Comparison of ENCODE assay signal across 13 cellular contexts in genomic region chr16:704552-705380, GRCh38. TPM values are rescaled to one million over a fixed set of nuclear protein-coding genes. Genes with fewer than 3 reads are reported as not detected.
A peak's percentile ranks its signal among the peaks of the same experiment; 100 is the strongest.
DNase-seq lines count a peak whose midpoint lies in the region; ATAC-seq and TF ChIP-seq lines count a peak whose summit lies in the region.
"Had no signal": no experiment of that assay in that cellular context is flagged by ENCODE, and none has a peak within 500 bp of the region (broad histone marks: within the 10 kb centered on the region; RNA-seq: fewer than 3 reads in every experiment).

No MANE protein-coding gene starts in this region.

- peaks cover 9% of the 10 kb centered on the region for H3K4me1 ChIP-seq in BE2C

- H3K4me3 ChIP-seq in BE2C (ENCODE audit: low read depth, low read length) (peak overlapping the region; percentile 72), LNCaP clone FGC (ENCODE audit: low read depth, low read length) (peak overlapping the region; percentile 55), dorsolateral prefrontal cortex (peak overlapping the region; percentile 31 to 78 (median 64))
- H3K4me3 ChIP-seq: gastrocnemius medialis had no signal

- no peak for ATAC-seq in GM19467 (IDR thresholded peaks at IDR 0.05; ENCODE audit: unreplicated experiment)
- no peak for ATAC-seq in GM18873 (IDR thresholded peaks at IDR 0.05; ENCODE audit: low FRiP score, unreplicated experiment)
- ATAC-seq: gastrocnemius medialis, left lobe of liver had no signal

- intact Hi-C loops in dorsolateral prefrontal cortex (cut with DNase I): no loop called here

- TF ChIP-seq CTCF in BE2C (IDR thresholded peaks at IDR 0.05; ENCODE audit: low read depth, low read length) (no peak), LNCaP clone FGC (IDR thresholded peaks at IDR 0.05; ENCODE audit: control insufficient read depth, extremely low read depth, insufficient read depth) (no peak), dorsolateral prefrontal cortex (IDR thresholded peaks at IDR 0.05 in 54 of 56, conservative IDR thresholded peaks at IDR 0.05 in 2 of 56; ENCODE audit: low read depth in 1 of 56, partially characterized antibody in 56 of 56) (no peak)

- H3K9me3 ChIP-seq in BE2C: no peaks in the 10 kb centered on the region
- H3K9me3 ChIP-seq: gastrocnemius medialis had no signal

- no peak for DNase-seq in BE2C
- DNase-seq in LNCaP clone FGC (ENCODE audit: low read depth): no peak
- DNase-seq in dorsolateral prefrontal cortex: peak in 1 of 10 donors; percentile 76
- no peak for DNase-seq in activated CD8-positive, alpha-beta memory T cell treated with anti-CD3 and anti-CD28 coated beads for 24 hours
- DNase-seq: activated CD4-positive, alpha-beta memory T cell treated with anti-CD3 and anti-CD28 coated beads for 36 hours; activated naive CD4-positive, alpha-beta T cell treated with anti-CD3 and anti-CD28 coated beads for 36 hours; cortex of kidney; gastrocnemius medialis; NCI-H510A treated with DMSO at 0.1 percent for 48 hours had no signal

- peaks cover 9% of the 10 kb centered on the region for H3K36me3 ChIP-seq in BE2C
- H3K36me3 ChIP-seq: gastrocnemius medialis had no signal

- H3K27ac ChIP-seq in dorsolateral prefrontal cortex: peak overlapping the region in 53 of 59 donors; percentile 19 to 94 (median 74)
- H3K27ac ChIP-seq: gastrocnemius medialis had no signal

- no peaks in the 10 kb centered on the region for H3K27me3 ChIP-seq in BE2C
- peaks cover 0 to 86% (median 16%) of the 10 kb centered on the region in 45 donors for H3K27me3 ChIP-seq in dorsolateral prefrontal cortex

RNA-seq across cellular contexts. Expression of gene FBXL16, which starts 0.8 kb away (rescaled TPM):
- polyA plus RNA-seq in BE2C (2012; ENCODE audit: insufficient read depth, insufficient read length, low read depth): 94.6 TPM
- 100 to 1,000 TPM; 121 to 658 (median 421) TPM for total RNA-seq in dorsolateral prefrontal cortex
- total RNA-seq: gastrocnemius medialis, LHCN-M2 had no signal

RNA-seq across cellular contexts. Expression of gene METRN, which starts 10.2 kb away (rescaled TPM):
- 294 TPM for polyA plus RNA-seq in BE2C (2012; ENCODE audit: insufficient read depth, insufficient read length, low read depth)
- total RNA-seq in dorsolateral prefrontal cortex: 100 to 1,000 TPM in 119 of 120 experiments, 10 to 100 TPM in 1; 84.0 to 448 (median 154) TPM

RNA-seq across cellular contexts. Expression of gene WDR24, which starts 14.6 kb away (rescaled TPM):
- polyA plus RNA-seq in BE2C (2012; ENCODE audit: insufficient read depth, insufficient read length, low read depth): 67.0 TPM
- 10 to 100 TPM; 12.4 to 22.0 (median 17.5) TPM for total RNA-seq in dorsolateral prefrontal cortex

RNA-seq across cellular contexts. Expression of gene ANTKMT, which starts 16.2 kb away (rescaled TPM):
- polyA plus RNA-seq in BE2C (2012; ENCODE audit: insufficient read depth, insufficient read length, low read depth): 205 TPM
- total RNA-seq in dorsolateral prefrontal cortex: 10 to 100 TPM; 38.5 to 95.7 (median 64.7) TPM

RNA-seq across cellular contexts. Expression of gene JMJD8, which starts 20.6 kb away (rescaled TPM):
- 327 TPM for polyA plus RNA-seq in BE2C (2012; ENCODE audit: insufficient read depth, insufficient read length, low read depth)
- 10 to 100 TPM; 19.0 to 50.5 (median 30.3) TPM for total RNA-seq in dorsolateral prefrontal cortex
